ENCODE assay signal across 17 cellular contexts in the genomic region with DNA sequence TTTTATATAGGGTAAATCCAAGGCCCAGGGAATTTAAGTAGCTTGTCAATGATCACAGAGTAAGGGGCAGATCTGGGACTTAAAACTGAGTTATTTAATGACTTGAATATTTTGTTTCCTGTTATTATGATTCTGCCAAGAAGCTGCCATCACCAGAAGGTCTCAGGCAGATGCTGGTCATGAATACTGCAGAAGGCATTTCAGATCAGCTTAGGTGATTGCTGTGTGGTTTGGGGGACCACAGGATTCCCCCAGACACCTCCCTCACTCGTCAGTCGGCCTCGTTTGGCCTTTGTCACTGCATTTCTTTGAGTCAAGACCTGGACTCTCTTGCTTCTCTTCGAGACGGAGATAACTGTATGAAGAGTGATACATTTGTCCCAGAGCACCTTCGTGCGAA.
"Had no signal": no experiment of that assay in that cellular context is flagged by ENCODE, and none has a peak within 500 bp of the region (broad histone marks: within the 10 kb centered on the region; RNA-seq: fewer than 3 reads in every experiment).

No MANE protein-coding gene starts in this region.

- H3K36me3 Mint-ChIP-seq: activated naive CD8-positive, alpha-beta T cell; naive B cell; stimulated activated memory B cell treated with anti-CD40 and anti-IgM and Interleukin-4, amounts not matched to agents 10 μg/mL and 1 μg/mL and 100 μg/mL, for 72 hours had no signal

- H3K9me3 Mint-ChIP-seq: activated B cell treated with CpG ODN at 0.5 μM for 24 hours; central memory CD8-positive, alpha-beta T cell; effector memory CD8-positive, alpha-beta T cell; naive B cell; stimulated activated memory B cell treated with anti-CD40 and anti-IgM and Interleukin-4, amounts not matched to agents 10 μg/mL and 1 μg/mL and 100 μg/mL, for 72 hours had no signal

- H3K27me3 ChIP-seq: brain microvascular endothelial cell, thyroid gland had no signal

- H3K36me3 ChIP-seq: brain microvascular endothelial cell, thyroid gland had no signal

- H3K27ac Mint-ChIP-seq: activated B cell treated with CpG ODN at 0.5 μM for 24 hours; activated CD4-positive, alpha-beta T cell treated with anti-CD3 and anti-CD28 coated beads, Interleukin-2, amount 10 ng/mL, durations not matched to agents 24 days and 14 days; activated naive CD8-positive, alpha-beta T cell; stimulated activated memory B cell treated with anti-CD40 and anti-IgM and Interleukin-4, amounts not matched to agents 10 μg/mL and 1 μg/mL and 100 μg/mL, for 72 hours had no signal

- H3K4me3 ChIP-seq: lung, thyroid gland had no signal

- H3K9me3 ChIP-seq: thyroid gland had no signal

- ATAC-seq: effector memory CD8-positive, alpha-beta T cell; left colon; stimulated activated memory B cell treated with anti-CD40 and anti-IgM and Interleukin-4, amounts not matched to agents 10 μg/mL and 1 μg/mL and 100 μg/mL, for 72 hours had no signal

- H3K27me3 Mint-ChIP-seq: activated B cell treated with CpG ODN at 0.5 μM for 24 hours; activated CD4-positive, alpha-beta T cell treated with anti-CD3 and anti-CD28 coated beads, Interleukin-2, amount 10 ng/mL, durations not matched to agents 24 days and 14 days; activated naive CD8-positive, alpha-beta T cell; central memory CD8-positive, alpha-beta T cell; effector memory CD8-positive, alpha-beta T cell had no signal

- H3K27ac ChIP-seq: brain microvascular endothelial cell, epithelial cell of prostate, thyroid gland had no signal

- H3K4me3 Mint-ChIP-seq: activated B cell treated with CpG ODN at 0.5 μM for 24 hours; activated CD4-positive, alpha-beta T cell treated with anti-CD3 and anti-CD28 coated beads, Interleukin-2, amount 10 ng/mL, durations not matched to agents 24 days and 14 days; activated naive CD8-positive, alpha-beta T cell; central memory CD8-positive, alpha-beta T cell; effector memory CD8-positive, alpha-beta T cell; naive B cell; stimulated activated memory B cell treated with anti-CD40 and anti-IgM and Interleukin-4, amounts not matched to agents 10 μg/mL and 1 μg/mL and 100 μg/mL, for 72 hours had no signal

- DNase-seq: activated B cell treated with CpG ODN at 0.5 μM for 24 hours; activated CD4-positive, alpha-beta T cell treated with anti-CD3 and anti-CD28 coated beads, Interleukin-2, amount 10 ng/mL, durations not matched to agents 24 days and 14 days; activated CD8-positive, alpha-beta memory T cell treated with anti-CD3 and anti-CD28 coated beads, Interleukin-2, amount 50 U/mL, for 48 hours; activated gamma-delta T cell treated with Interleukin-2 at 50 U/mL for 16 hours; amniotic stem cell; brain microvascular endothelial cell; cortex of kidney; effector memory CD8-positive, alpha-beta T cell; left colon; midbrain; naive B cell; thyroid gland had no signal
